Comparison of ENCODE assay signal across 28 cellular contexts in genomic region chr17:74133726-74134125, GRCh38.
"Had no signal": no experiment of that assay in that cellular context is flagged by ENCODE, and none has a peak within 500 bp of the region (broad histone marks: within the 10 kb centered on the region; RNA-seq: fewer than 3 reads in every experiment).

No MANE protein-coding gene starts in this region.

- H3K4me1 Mint-ChIP-seq: activated CD4-positive, alpha-beta memory T cell treated with anti-CD3 and anti-CD28 coated beads, Interleukin-2, amount 10 ng/mL, durations not matched to agents 7 days and 5 days; activated CD4-positive, alpha-beta T cell treated with anti-CD3 and anti-CD28 coated beads, Interleukin-2, amount 10 ng/mL, durations not matched to agents 7 days and 5 days; central memory CD8-positive, alpha-beta T cell; memory B cell; naive thymus-derived CD8-positive, alpha-beta T cell; stimulated activated naive B cell treated with anti-CD40 and anti-IgM and Interleukin-4, amounts not matched to agents 10 μg/mL and 1 μg/mL and 100 μg/mL, for 72 hours had no signal

- ATAC-seq: activated naive CD4-positive, alpha-beta T cell treated with anti-CD3 and anti-CD28 coated beads, Interleukin-2, amount 50 U/mL, for 72 hours; left colon; naive thymus-derived CD8-positive, alpha-beta T cell; stimulated activated naive B cell treated with anti-CD40 and anti-IgM and Interleukin-4, amounts not matched to agents 10 μg/mL and 1 μg/mL and 100 μg/mL, for 72 hours; T-helper 17 cell; WTC11 had no signal

- H3K4me1 ChIP-seq: esophagus squamous epithelium, prostate gland, stomach, thyroid gland, upper lobe of left lung had no signal

- DNase-seq: activated CD4-positive, alpha-beta memory T cell treated with anti-CD3 and anti-CD28 coated beads, Interleukin-2, amount 10 ng/mL, durations not matched to agents 7 days and 5 days; activated CD4-positive, alpha-beta T cell treated with anti-CD3 and anti-CD28 coated beads for 1 hour; activated CD4-positive, alpha-beta T cell treated with anti-CD3 and anti-CD28 coated beads, Interleukin-2, amount 10 ng/mL, durations not matched to agents 7 days and 5 days; activated CD8-positive, alpha-beta memory T cell treated with anti-CD3 and anti-CD28 coated beads, Interleukin-2, amount 50 U/mL, for 48 hours; activated T-cell treated with anti-CD3 and anti-CD28 coated beads, Interleukin-2, amount 50 U/mL, for 24 hours; effector CD4-positive, alpha-beta T cell; esophagus squamous epithelium; foreskin melanocyte; left colon; naive thymus-derived CD8-positive, alpha-beta T cell; ovary; retina; stimulated activated CD4-positive, alpha-beta T cell treated with anti-CD3 and anti-CD28 coated beads, Interleukin-15, amount 100 ng/mL, for 24 hours; stimulated activated CD4-positive, alpha-beta T cell treated with anti-CD3 and anti-CD28 coated beads, Interleukin-2, amount 100 ng/mL, for 24 hours; stimulated activated naive B cell treated with anti-CD40 and anti-IgM and Interleukin-4, amounts not matched to agents 10 μg/mL and 1 μg/mL and 100 μg/mL, for 72 hours; stomach; T-helper 17 cell; T1000; thyroid gland; upper lobe of left lung had no signal

- H3K27me3 ChIP-seq: ovary, thyroid gland, upper lobe of left lung had no signal

- H3K9me3 Mint-ChIP-seq: activated CD4-positive, alpha-beta memory T cell treated with anti-CD3 and anti-CD28 coated beads, Interleukin-2, amount 10 ng/mL, durations not matched to agents 7 days and 5 days; activated CD4-positive, alpha-beta T cell treated with anti-CD3 and anti-CD28 coated beads, Interleukin-2, amount 10 ng/mL, durations not matched to agents 7 days and 5 days; activated naive CD4-positive, alpha-beta T cell treated with anti-CD3 and anti-CD28 coated beads, Interleukin-2, amount 50 U/mL, for 72 hours; central memory CD8-positive, alpha-beta T cell had no signal

- H3K36me3 ChIP-seq: esophagus squamous epithelium, ovary, prostate gland, stomach, thyroid gland, upper lobe of left lung had no signal

- H3K9me3 ChIP-seq: esophagus squamous epithelium, ovary, prostate gland, stomach, thyroid gland, upper lobe of left lung had no signal

- H3K4me3 ChIP-seq: esophagus squamous epithelium, ovary, prostate gland, smooth muscle cell, stomach, thyroid gland, upper lobe of left lung had no signal

- H3K4me3 Mint-ChIP-seq: activated CD4-positive, alpha-beta memory T cell treated with anti-CD3 and anti-CD28 coated beads, Interleukin-2, amount 10 ng/mL, durations not matched to agents 7 days and 5 days; activated CD4-positive, alpha-beta T cell treated with anti-CD3 and anti-CD28 coated beads, Interleukin-2, amount 10 ng/mL, durations not matched to agents 7 days and 5 days; activated T-cell treated with anti-CD3 and anti-CD28 coated beads, Interleukin-2, amount 50 U/mL, for 24 hours; central memory CD8-positive, alpha-beta T cell; dendritic cell treated with granulocyte-macrophage colony-stimulating factor and Interleukin-4, amounts not matched to agents 40 ng/mL and 50 ng/mL, for 4 days; memory B cell; naive thymus-derived CD8-positive, alpha-beta T cell; stimulated activated naive B cell treated with anti-CD40 and anti-IgM and Interleukin-4, amounts not matched to agents 10 μg/mL and 1 μg/mL and 100 μg/mL, for 72 hours; T-helper 17 cell; WTC11 had no signal

- H3K36me3 Mint-ChIP-seq: stimulated activated naive B cell treated with anti-CD40 and anti-IgM and Interleukin-4, amounts not matched to agents 10 μg/mL and 1 μg/mL and 100 μg/mL, for 72 hours had no signal

- H3K27ac ChIP-seq: epithelial cell of prostate, esophagus squamous epithelium, ovary, prostate gland, stomach, thyroid gland, upper lobe of left lung had no signal

- H3K27ac Mint-ChIP-seq: activated CD4-positive, alpha-beta memory T cell treated with anti-CD3 and anti-CD28 coated beads, Interleukin-2, amount 10 ng/mL, durations not matched to agents 7 days and 5 days; activated CD4-positive, alpha-beta T cell treated with anti-CD3 and anti-CD28 coated beads, Interleukin-2, amount 10 ng/mL, durations not matched to agents 7 days and 5 days; activated naive CD4-positive, alpha-beta T cell treated with anti-CD3 and anti-CD28 coated beads, Interleukin-2, amount 50 U/mL, for 72 hours; activated T-cell treated with anti-CD3 and anti-CD28 coated beads, Interleukin-2, amount 50 U/mL, for 24 hours; dendritic cell treated with granulocyte-macrophage colony-stimulating factor and Interleukin-4, amounts not matched to agents 40 ng/mL and 50 ng/mL, for 4 days; memory B cell; naive thymus-derived CD8-positive, alpha-beta T cell; stimulated activated naive B cell treated with anti-CD40 and anti-IgM and Interleukin-4, amounts not matched to agents 10 μg/mL and 1 μg/mL and 100 μg/mL, for 72 hours; T-helper 17 cell; WTC11 had no signal
